8 cellular contexts compared by ENCODE assay signal in the genomic region with DNA sequence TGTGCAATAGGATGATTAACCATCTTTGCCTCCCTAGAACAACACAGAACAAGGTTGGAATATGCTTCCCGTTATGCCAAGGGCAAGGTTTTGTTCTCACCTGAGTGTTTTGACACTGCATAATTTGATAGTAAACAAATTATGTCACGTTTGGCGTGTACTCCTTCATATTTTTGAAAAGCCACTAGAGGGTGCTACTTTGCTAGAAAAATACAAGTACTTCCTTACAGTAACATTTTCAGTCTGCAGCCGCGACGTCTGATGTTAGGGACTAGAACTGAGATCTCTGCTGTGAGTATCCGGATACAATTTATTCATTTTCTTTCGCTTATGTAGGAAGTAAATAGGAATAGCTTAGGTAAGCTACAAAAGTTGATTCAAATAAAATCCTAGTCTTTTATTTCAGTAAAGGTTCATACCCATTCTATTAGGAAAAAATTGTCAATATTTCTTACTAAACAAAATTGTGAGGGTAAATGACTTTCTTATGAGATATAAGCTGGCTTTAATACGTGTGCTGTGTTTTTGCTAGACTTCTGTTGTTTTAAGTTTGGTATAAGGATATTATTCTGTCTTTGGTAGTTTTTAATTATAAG.
DNase-seq lines count a peak whose midpoint lies in the region; ATAC-seq and TF ChIP-seq lines count a peak whose summit lies in the region.

No MANE protein-coding gene starts in this region.

- H3K27ac ChIP-seq in HL-60 (replicated peaks) (no peak overlapping the region), subcutaneous abdominal adipose tissue (ENCODE audit: low read depth, low read length) (no peak overlapping the region)

- H3K27ac Mint-ChIP-seq in natural killer cell treated with Interleukin-12 subunit alpha and Interleukin-12 subunit beta and Interleukin-15 and Interleukin-18, amount 100 ng/mL, for 72 hours = no peak overlapping the region

- H3K4me1 ChIP-seq in subcutaneous abdominal adipose tissue (ENCODE audit: control insufficient read depth in 5 of 5, insufficient read depth in 5 of 5, low read length in 5 of 5) = peaks cover 0 to 14% (median 3%) of the 10 kb centered on the region in 5 donors

- ATAC-seq in GM21515 (IDR thresholded peaks at IDR 0.05; ENCODE audit: unreplicated experiment) = peak; percentile 96
- ATAC-seq in natural killer cell treated with Interleukin-12 subunit alpha and Interleukin-12 subunit beta and Interleukin-15 and Interleukin-18, amount 100 ng/mL, for 72 hours = no peak

- no peaks in the 10 kb centered on the region for H3K36me3 Mint-ChIP-seq in natural killer cell treated with Interleukin-12 subunit alpha and Interleukin-12 subunit beta and Interleukin-15 and Interleukin-18, amount 100 ng/mL, for 72 hours

- H3K9ac ChIP-seq in subcutaneous abdominal adipose tissue (ENCODE audit: low read length in 5 of 5) = no peak overlapping the region

- H3K4me3 ChIP-seq in HL-60 (replicated peaks; ENCODE audit: insufficient read depth, low read length) (no peak overlapping the region), subcutaneous abdominal adipose tissue (ENCODE audit: low read depth in 1 of 5, low read length in 5 of 5) (peak overlapping the region in 3 of 5 donors; percentile 15 to 54 (median 19))

- no peaks in the 10 kb centered on the region for H3K4me1 Mint-ChIP-seq in natural killer cell treated with Interleukin-12 subunit alpha and Interleukin-12 subunit beta and Interleukin-15 and Interleukin-18, amount 100 ng/mL, for 72 hours (ENCODE audit: low read depth in 2 of 2)

- no peaks in the 10 kb centered on the region for H3K9me3 ChIP-seq in subcutaneous abdominal adipose tissue (ENCODE audit: control insufficient read depth in 5 of 5, low read length in 5 of 5)

- no peaks in the 10 kb centered on the region for H3K36me3 ChIP-seq in subcutaneous abdominal adipose tissue (ENCODE audit: control insufficient read depth in 5 of 5, insufficient read depth in 5 of 5, low read length in 5 of 5)

- H3K27me3 ChIP-seq in HL-60 (ENCODE audit: insufficient read depth, poor library complexity, severe bottlenecking) (no peaks in the 10 kb centered on the region), subcutaneous abdominal adipose tissue (ENCODE audit: control insufficient read depth in 5 of 5, insufficient read depth in 4 of 5, low read length in 5 of 5) (no peaks in the 10 kb centered on the region)

- H3K9me3 Mint-ChIP-seq in natural killer cell treated with Interleukin-12 subunit alpha and Interleukin-12 subunit beta and Interleukin-15 and Interleukin-18, amount 100 ng/mL, for 72 hours = no peaks in the 10 kb centered on the region

- peak; percentile 24 for TF ChIP-seq CTCF in HL-60 (IDR thresholded peaks at IDR 0.05; ENCODE audit: insufficient read depth, low read length)

- peak; percentile 14 for DNase-seq in GM04503 (ENCODE audit: low read depth)
- peak in 1 of 2 experiments; percentile 49 for DNase-seq in HL-60 (ENCODE audit: low read depth in 1 of 2, low spot score in 1 of 2)
- DNase-seq in NCI-H774 (lab: John Stamatoyannopoulos, UW) = peak; percentile 64
- peak; percentile 22 to 75 for DNase-seq in T47D (ENCODE audit: low read depth in 1 of 2, low spot score in 1 of 2)
- peak; percentile 77 for DNase-seq in iris pigment epithelial cell (ENCODE audit: low read depth)
- no peak for DNase-seq in natural killer cell treated with Interleukin-12 subunit alpha and Interleukin-12 subunit beta and Interleukin-15 and Interleukin-18, amount 100 ng/mL, for 72 hours (ENCODE audit: low spot score)

- in situ Hi-C loops in T47D (cut with HindIII; ENCODE audit: low pct_unique_long_range_greater_than_20kb, low sequenced_read_pairs) = no loop called here

- H3K4me3 Mint-ChIP-seq in natural killer cell treated with Interleukin-12 subunit alpha and Interleukin-12 subunit beta and Interleukin-15 and Interleukin-18, amount 100 ng/mL, for 72 hours = no peak overlapping the region

- no peaks in the 10 kb centered on the region for H3K27me3 Mint-ChIP-seq in natural killer cell treated with Interleukin-12 subunit alpha and Interleukin-12 subunit beta and Interleukin-15 and Interleukin-18, amount 100 ng/mL, for 72 hours
